Comparison of ENCODE assay signal across 2 cellular contexts in genomic region chr3:44478606-44479094, GRCh38.
TF ChIP-seq lines count a peak whose summit lies in the region.

No MANE protein-coding gene starts in this region.

TF ChIP-seq in SK-N-SH, 30 proteins besides CTCF, POLR2A, EP300 and RAD21 (continued from another document):
- TF ChIP-seq USF2 (IDR thresholded peaks at IDR 0.05; ENCODE audit: borderline replicate concordance, low read depth, low read length) (no peak), SMC3 (IDR thresholded peaks at IDR 0.05; ENCODE audit: low read depth, low read length) (no peak), TCF12 (IDR thresholded peaks at IDR 0.05) (no peak), RCOR1 (IDR thresholded peaks at IDR 0.05; ENCODE audit: low read length) (no peak), TAF1 (IDR thresholded peaks at IDR 0.05; ENCODE audit: borderline replicate concordance, low read depth, low read length) (no peak), YY1 (IDR thresholded peaks at IDR 0.05; ENCODE audit: low read depth) (no peak), MAX (IDR thresholded peaks at IDR 0.05; ENCODE audit: low read depth) (no peak), SIN3A (IDR thresholded peaks at IDR 0.05; ENCODE audit: borderline replicate concordance, low read depth, low read length) (no peak), MEF2A (IDR thresholded peaks at IDR 0.05; ENCODE audit: borderline replicate concordance, low read depth) (no peak), REST (IDR thresholded peaks at IDR 0.05; ENCODE audit: low read depth, low read length) (no peak), RXRA (IDR thresholded peaks at IDR 0.05; ENCODE audit: borderline replicate concordance, low read depth) (no peak), FOXJ3 (CRISPR knock-in tag; IDR thresholded peaks at IDR 0.05) (no peak)
- TF ChIP-seq, protein P1, sequence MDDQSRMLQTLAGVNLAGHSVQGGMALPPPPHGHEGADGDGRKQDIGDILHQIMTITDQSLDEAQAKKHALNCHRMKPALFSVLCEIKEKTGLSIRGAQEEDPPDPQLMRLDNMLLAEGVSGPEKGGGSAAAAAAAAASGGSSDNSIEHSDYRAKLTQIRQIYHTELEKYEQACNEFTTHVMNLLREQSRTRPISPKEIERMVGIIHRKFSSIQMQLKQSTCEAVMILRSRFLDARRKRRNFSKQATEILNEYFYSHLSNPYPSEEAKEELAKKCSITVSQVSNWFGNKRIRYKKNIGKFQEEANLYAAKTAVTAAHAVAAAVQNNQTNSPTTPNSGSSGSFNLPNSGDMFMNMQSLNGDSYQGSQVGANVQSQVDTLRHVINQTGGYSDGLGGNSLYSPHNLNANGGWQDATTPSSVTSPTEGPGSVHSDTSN (IDR thresholded peaks at IDR 0.05) = no peak
- TF ChIP-seq, protein P2, sequence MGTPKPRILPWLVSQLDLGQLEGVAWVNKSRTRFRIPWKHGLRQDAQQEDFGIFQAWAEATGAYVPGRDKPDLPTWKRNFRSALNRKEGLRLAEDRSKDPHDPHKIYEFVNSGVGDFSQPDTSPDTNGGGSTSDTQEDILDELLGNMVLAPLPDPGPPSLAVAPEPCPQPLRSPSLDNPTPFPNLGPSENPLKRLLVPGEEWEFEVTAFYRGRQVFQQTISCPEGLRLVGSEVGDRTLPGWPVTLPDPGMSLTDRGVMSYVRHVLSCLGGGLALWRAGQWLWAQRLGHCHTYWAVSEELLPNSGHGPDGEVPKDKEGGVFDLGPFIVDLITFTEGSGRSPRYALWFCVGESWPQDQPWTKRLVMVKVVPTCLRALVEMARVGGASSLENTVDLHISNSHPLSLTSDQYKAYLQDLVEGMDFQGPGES (IDR thresholded peaks at IDR 0.05; ENCODE audit: low read depth, low read length) = no peak

TF ChIP-seq in SK-N-SH treated with all-trans-retinoic acid at 6 μM for 48 hours, 23 proteins besides CTCF, POLR2A, EP300 and RAD21 (continued from another document):
- TF ChIP-seq, protein P3, sequence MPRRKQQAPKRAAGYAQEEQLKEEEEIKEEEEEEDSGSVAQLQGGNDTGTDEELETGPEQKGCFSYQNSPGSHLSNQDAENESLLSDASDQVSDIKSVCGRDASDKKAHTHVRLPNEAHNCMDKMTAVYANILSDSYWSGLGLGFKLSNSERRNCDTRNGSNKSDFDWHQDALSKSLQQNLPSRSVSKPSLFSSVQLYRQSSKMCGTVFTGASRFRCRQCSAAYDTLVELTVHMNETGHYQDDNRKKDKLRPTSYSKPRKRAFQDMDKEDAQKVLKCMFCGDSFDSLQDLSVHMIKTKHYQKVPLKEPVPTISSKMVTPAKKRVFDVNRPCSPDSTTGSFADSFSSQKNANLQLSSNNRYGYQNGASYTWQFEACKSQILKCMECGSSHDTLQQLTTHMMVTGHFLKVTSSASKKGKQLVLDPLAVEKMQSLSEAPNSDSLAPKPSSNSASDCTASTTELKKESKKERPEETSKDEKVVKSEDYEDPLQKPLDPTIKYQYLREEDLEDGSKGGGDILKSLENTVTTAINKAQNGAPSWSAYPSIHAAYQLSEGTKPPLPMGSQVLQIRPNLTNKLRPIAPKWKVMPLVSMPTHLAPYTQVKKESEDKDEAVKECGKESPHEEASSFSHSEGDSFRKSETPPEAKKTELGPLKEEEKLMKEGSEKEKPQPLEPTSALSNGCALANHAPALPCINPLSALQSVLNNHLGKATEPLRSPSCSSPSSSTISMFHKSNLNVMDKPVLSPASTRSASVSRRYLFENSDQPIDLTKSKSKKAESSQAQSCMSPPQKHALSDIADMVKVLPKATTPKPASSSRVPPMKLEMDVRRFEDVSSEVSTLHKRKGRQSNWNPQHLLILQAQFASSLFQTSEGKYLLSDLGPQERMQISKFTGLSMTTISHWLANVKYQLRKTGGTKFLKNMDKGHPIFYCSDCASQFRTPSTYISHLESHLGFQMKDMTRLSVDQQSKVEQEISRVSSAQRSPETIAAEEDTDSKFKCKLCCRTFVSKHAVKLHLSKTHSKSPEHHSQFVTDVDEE (CRISPR knock-in tag; IDR thresholded peaks at IDR 0.05) = no peak
- TF ChIP-seq RARB (CRISPR knock-in tag; IDR thresholded peaks at IDR 0.05) (no peak), OSR1 (CRISPR knock-in tag; IDR thresholded peaks at IDR 0.05) (no peak), ZFP3 (CRISPR knock-in tag; IDR thresholded peaks at IDR 0.05) (no peak), ZNF565 (CRISPR knock-in tag; conservative IDR thresholded peaks at IDR 0.05; ENCODE audit: low read depth) (no peak), ZNF8 (CRISPR knock-in tag; IDR thresholded peaks at IDR 0.05) (no peak), TCF4 (CRISPR knock-in tag; IDR thresholded peaks at IDR 0.05; ENCODE audit: borderline replicate concordance) (no peak), BACH2 (CRISPR knock-in tag; IDR thresholded peaks at IDR 0.05; ENCODE audit: borderline replicate concordance) (no peak), ISL1 (CRISPR knock-in tag; IDR thresholded peaks at IDR 0.05) (no peak), CREB5 (CRISPR knock-in tag; IDR thresholded peaks at IDR 0.05; ENCODE audit: low read depth) (no peak), ARNTL (CRISPR knock-in tag; IDR thresholded peaks at IDR 0.05; ENCODE audit: borderline replicate concordance, low read depth) (no peak), TOX (CRISPR knock-in tag; IDR thresholded peaks at IDR 0.05; ENCODE audit: borderline replicate concordance) (no peak)
- TF ChIP-seq, protein P4, sequence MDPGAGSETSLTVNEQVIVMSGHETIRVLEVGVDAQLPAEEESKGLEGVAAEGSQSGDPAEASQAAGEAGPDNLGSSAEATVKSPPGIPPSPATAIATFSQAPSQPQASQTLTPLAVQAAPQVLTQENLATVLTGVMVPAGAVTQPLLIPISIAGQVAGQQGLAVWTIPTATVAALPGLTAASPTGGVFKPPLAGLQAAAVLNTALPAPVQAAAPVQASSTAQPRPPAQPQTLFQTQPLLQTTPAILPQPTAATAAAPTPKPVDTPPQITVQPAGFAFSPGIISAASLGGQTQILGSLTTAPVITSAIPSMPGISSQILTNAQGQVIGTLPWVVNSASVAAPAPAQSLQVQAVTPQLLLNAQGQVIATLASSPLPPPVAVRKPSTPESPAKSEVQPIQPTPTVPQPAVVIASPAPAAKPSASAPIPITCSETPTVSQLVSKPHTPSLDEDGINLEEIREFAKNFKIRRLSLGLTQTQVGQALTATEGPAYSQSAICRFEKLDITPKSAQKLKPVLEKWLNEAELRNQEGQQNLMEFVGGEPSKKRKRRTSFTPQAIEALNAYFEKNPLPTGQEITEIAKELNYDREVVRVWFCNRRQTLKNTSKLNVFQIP (CRISPR knock-in tag; IDR thresholded peaks at IDR 0.05; ENCODE audit: borderline replicate concordance, low read depth) = no peak
